1 cellular context compared by ENCODE assay signal in genomic region chr4:76753814-76754213, GRCh38.
TF ChIP-seq lines count a peak whose summit lies in the region.

No MANE protein-coding gene starts in this region.

TF ChIP-seq in IMR-90, 13 proteins besides CTCF, POLR2A, EP300 and RAD21 (continued from another document):
- TF ChIP-seq CEBPB (IDR thresholded peaks at IDR 0.05; ENCODE audit: low read depth, low read length) (peak; percentile 59), BHLHE40 (IDR thresholded peaks at IDR 0.05; ENCODE audit: low read depth, low read length) (peak; percentile 17; the same call in 1 of the 2 replicates), SMC3 (IDR thresholded peaks at IDR 0.05; ENCODE audit: low read depth, low read length) (peak; percentile 17; the same call in 1 of the 2 replicates), FOS (IDR thresholded peaks at IDR 0.05; ENCODE audit: low read depth, low read length) (no peak; the same call in 1 of the 2 replicates), MAZ (IDR thresholded peaks at IDR 0.05; ENCODE audit: borderline replicate concordance, low read depth, low read length) (no peak), MAFK (IDR thresholded peaks at IDR 0.05; ENCODE audit: low read depth, low read length) (no peak)
